ENCODE assay signal across 1 cellular context in the genomic region with DNA sequence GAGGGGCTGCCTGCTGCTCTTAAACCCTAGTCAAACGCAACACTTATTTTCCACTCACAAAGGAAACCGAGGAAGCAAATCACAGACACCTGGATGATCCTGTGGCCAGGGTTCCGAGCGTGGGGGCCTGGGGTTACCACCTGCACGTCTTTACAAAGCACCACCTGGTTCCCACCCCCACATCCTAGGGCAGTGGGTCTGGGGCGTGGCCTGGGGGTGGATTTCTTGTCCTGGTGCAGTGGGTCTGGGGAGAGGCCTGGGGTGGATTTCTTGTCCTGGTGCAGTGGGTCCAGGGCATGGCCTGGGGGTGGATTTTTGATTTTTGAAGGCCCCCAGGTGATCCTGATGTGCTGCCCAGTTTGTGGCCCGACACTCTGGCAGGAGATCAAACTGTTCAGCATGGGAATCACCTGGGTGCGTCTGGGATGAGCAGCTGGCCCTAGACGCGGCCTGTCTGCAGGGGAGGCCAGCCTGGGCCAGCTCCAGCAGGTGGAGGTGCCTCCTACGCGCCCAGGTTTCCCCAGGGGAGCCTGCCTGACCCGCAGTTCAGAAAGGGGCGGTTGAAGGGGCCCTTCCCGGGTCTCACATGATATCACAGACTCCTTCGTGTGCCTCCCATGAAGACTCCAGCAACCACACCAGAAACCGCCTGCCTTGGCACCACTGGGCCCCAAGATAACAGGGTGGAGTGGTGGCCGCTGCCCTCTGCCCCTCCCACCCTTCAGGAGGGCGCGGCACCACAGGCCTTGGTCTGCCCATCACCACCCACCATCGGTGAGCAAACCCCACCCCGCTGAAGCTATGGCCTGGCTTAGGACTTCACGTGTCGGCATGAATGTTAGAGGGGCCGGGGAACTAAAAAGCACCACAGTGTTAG.
TF ChIP-seq lines count a peak whose summit lies in the region.

No MANE protein-coding gene starts in this region.

TF ChIP-seq in H1, 55 proteins besides CTCF, POLR2A, EP300 and RAD21:
- TF ChIP-seq EZH2 (IDR thresholded peaks at IDR 0.05; ENCODE audit: low read depth, low read length, severe bottlenecking) (no peak), SIX5 (IDR thresholded peaks at IDR 0.05; ENCODE audit: low read depth, low read length) (no peak), EGR1 (IDR thresholded peaks at IDR 0.05; ENCODE audit: borderline replicate concordance, low read depth, low read length) (no peak), GABPA (IDR thresholded peaks at IDR 0.05; ENCODE audit: borderline replicate concordance, insufficient read depth, low read length) (no peak), SRF (IDR thresholded peaks at IDR 0.05; ENCODE audit: low read depth, low read length) (no peak), TCF12 (IDR thresholded peaks at IDR 0.05; ENCODE audit: low read depth, low read length) (no peak), CBX5 (IDR thresholded peaks at IDR 0.05; ENCODE audit: low read depth, low read length) (no peak), RXRA (IDR thresholded peaks at IDR 0.05; ENCODE audit: insufficient read depth, low read depth, low read length) (no peak), ATF3 (IDR thresholded peaks at IDR 0.05; ENCODE audit: insufficient read depth, low read depth, low read length) (no peak)
- TF ChIP-seq, protein P1, sequence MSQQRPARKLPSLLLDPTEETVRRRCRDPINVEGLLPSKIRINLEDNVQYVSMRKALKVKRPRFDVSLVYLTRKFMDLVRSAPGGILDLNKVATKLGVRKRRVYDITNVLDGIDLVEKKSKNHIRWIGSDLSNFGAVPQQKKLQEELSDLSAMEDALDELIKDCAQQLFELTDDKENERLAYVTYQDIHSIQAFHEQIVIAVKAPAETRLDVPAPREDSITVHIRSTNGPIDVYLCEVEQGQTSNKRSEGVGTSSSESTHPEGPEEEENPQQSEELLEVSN (IDR thresholded peaks at IDR 0.05) = no peak
